In the genomic region with DNA sequence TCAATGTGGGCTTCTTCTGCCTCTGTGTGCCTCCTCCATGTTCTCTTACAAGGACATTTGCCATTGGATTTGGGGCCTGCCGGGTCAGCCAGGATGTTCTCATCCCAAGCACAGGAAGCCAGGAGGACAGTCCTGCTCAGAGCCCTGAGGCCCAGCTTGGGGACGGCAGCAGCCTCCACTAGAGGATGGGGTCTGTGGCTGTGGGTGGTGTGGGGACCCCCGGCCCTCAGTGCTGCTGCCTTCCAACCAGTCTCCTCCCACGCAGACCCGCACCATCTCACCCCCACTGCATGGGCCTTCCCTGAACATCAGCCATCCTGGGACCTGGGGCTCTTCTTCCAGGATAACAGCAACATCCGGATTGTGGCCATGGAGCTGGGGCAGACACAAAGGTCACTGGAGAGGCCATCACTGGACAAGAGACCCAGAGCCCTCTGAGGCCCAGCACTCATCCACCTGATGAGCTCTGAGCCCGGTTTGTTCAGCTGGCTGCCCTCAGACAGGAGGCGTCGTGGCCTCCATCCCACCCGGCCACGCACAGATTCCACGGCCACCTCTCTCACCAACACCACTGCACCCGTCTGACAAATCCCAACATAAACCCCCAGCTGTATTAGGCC, we compare ENCODE assay signal across 33 cellular contexts. TPM values are rescaled to one million over a fixed set of nuclear protein-coding genes. Genes with fewer than 3 reads are reported as not detected.
"Had no signal": no experiment of that assay in that cellular context is flagged by ENCODE, and none has a peak within 500 bp of the region (broad histone marks: within the 10 kb centered on the region; RNA-seq: fewer than 3 reads in every experiment).

No MANE protein-coding gene starts in this region.

- DNase-seq: activated CD4-positive, alpha-beta memory T cell treated with anti-CD3 and anti-CD28 coated beads, Interleukin-2, amount 10 ng/mL, durations not matched to agents 7 days and 5 days; activated CD4-positive, alpha-beta T cell treated with anti-CD3 and anti-CD28 coated beads for 1 hour; activated CD4-positive, alpha-beta T cell treated with anti-CD3 and anti-CD28 coated beads for 48 hours; activated CD4-positive, CD25-positive, alpha-beta regulatory T cell; activated gamma-delta T cell; activated naive CD4-positive, alpha-beta T cell treated with Interleukin-2 at 50 U/mL for 16 hours; activated naive CD8-positive, alpha-beta T cell treated with anti-CD3 and anti-CD28 coated beads, Interleukin-2, amount 10 ng/mL, durations not matched to agents 7 days and 5 days; activated T-cell treated with anti-CD3 and anti-CD28 coated beads, Interleukin-2, amount 50 U/mL, for 24 hours; amygdala; Kasumi-1; MG63; NCI-H1048; NCI-H1105 treated with DMSO at 0.1 percent for 48 hours; NCI-H1436; NCI-H1694 treated with DMSO at 0.1 percent for 48 hours; NCI-H2029; NCI-H345; NCI-H524 treated with DMSO at 0.1 percent for 48 hours; SHP77; SJCRH30; T1000; WERI-Rb-1 had no signal

- H3K27me3 ChIP-seq: ascending aorta, cardiac muscle cell, MG63, SJCRH30 had no signal

- H3K4me3 ChIP-seq: ascending aorta, cardiac muscle cell, K562, MG63, SJCRH30, SK-N-MC had no signal

- H3K4me1 ChIP-seq: ascending aorta, SJCRH30 had no signal

- H3K36me3 ChIP-seq: ascending aorta, cardiac muscle cell, MG63, SJCRH30, WERI-Rb-1 had no signal

- ATAC-seq: K562, Panc1 had no signal

- H3K9me3 ChIP-seq: MG63, SJCRH30 had no signal

- H3K27ac ChIP-seq: ascending aorta, cardiac muscle cell, SJCRH30, SK-N-MC, WERI-Rb-1 had no signal

RNA-seq across cellular contexts. Expression of gene C14orf180, which starts 56.5 kb away (rescaled TPM):
- total RNA-seq: activated CD4-positive, alpha-beta memory T cell treated with anti-CD3 and anti-CD28 coated beads, Interleukin-2, amount 10 ng/mL, durations not matched to agents 7 days and 5 days; activated CD8-positive, alpha-beta memory T cell treated with anti-CD3 and anti-CD28 coated beads for 36 hours; activated naive CD8-positive, alpha-beta T cell treated with anti-CD3 and anti-CD28 coated beads, Interleukin-2, amount 10 ng/mL, durations not matched to agents 7 days and 5 days; activated T-helper 2 cell treated with anti-CD3 and anti-CD28 coated beads, Interferon-gamma antibody, Interleukin-2, Interleukin-4, amounts not matched to agents 10 μg/mL and 5 μg/mL and 100 μg/mL, durations not matched to agents 14 hours and 24 hours and 36 hours; K562; NCI-H460; RPMI7951; SJCRH30; T-helper 1 cell treated with Interleukin-12 subunit alpha and Interleukin-12 subunit beta and Interleukin-4 antibody, amounts not matched to agents 30 ng/mL and 1 ng/mL, for 36 hours; T-helper 2 cell treated with Interferon-gamma antibody and Interleukin-4, amounts not matched to agents 100 ng/mL and 5 ng/mL, for 36 hours had no signal
- polyA plus RNA-seq: K562 had no signal
